In the genomic region with DNA sequence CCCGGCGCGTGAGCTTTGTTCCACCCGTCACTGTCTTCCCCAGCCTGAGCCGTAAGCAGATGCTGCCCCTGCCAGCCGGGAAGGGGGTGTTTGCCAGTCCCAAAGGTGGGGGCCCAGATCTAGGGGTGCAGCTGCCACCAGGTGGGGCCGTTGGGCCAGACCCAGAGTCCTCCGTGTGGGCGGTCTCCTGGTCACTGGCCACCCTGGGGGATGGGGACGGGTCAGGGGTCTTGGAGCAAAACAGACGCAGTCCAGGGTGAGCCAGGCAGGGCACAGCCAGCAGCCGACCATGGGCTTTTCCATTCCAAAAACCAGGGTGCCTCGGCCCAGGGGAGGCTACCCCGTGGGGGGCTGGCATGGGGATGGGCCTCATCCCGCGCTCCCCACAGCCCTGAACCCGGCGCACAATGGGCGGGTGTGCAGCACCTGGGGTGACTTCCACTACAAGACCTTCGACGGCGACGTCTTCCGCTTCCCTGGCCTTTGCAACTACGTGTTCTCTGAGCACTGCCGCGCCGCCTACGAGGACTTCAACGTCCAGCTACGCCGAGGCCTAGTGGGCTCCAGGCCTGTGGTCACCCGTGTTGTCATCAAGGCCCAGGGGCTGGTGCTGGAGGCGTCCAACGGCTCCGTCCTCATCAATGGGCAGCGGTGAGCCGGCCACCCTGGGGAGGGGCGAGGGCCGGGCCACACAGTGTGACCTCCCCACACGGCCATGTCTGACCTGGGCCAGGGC, we compare ENCODE assay signal across 14 cellular contexts. TPM values are rescaled to one million over a fixed set of nuclear protein-coding genes. Genes with fewer than 3 reads are reported as not detected.
DNase-seq lines count a peak whose midpoint lies in the region; ATAC-seq and TF ChIP-seq lines count a peak whose summit lies in the region.
"Had no signal": no experiment of that assay in that cellular context is flagged by ENCODE, and none has a peak within 500 bp of the region (broad histone marks: within the 10 kb centered on the region; RNA-seq: fewer than 3 reads in every experiment).

No MANE protein-coding gene starts in this region.

- H3K4me1 Mint-ChIP-seq in neural crest cell: no peaks in the 10 kb centered on the region
- H3K4me1 Mint-ChIP-seq in activated CD4-positive, alpha-beta T cell treated with anti-CD3 and anti-CD28 coated beads, Interleukin-2, amount 10 ng/mL, durations not matched to agents 7 days and 5 days: no peaks in the 10 kb centered on the region
- H3K4me1 Mint-ChIP-seq in activated T-cell treated with anti-CD3 and anti-CD28 coated beads, Interleukin-2, amount 50 U/mL, for 4 hours (ENCODE audit: low read depth): no peaks in the 10 kb centered on the region
- H3K4me1 Mint-ChIP-seq: CD4-positive, CD25-positive, alpha-beta regulatory T cell; stimulated activated naive CD8-positive, alpha-beta T cell treated with anti-CD3 and anti-CD28 coated beads, Interleukin-15, amount 100 ng/mL, for 72 hours had no signal

- no peak overlapping the region for H3K9ac ChIP-seq in DND-41 (ENCODE audit: low read depth, low read length)

- no peak for DNase-seq in DND-41
- peak; percentile 15 for DNase-seq in HuH-7.5 (ENCODE audit: low spot score)
- no peak for DNase-seq in epithelial cell of proximal tubule (ENCODE audit: low read depth)
- no peak for DNase-seq in neural crest cell (ENCODE audit: low read depth, low spot score)
- DNase-seq in activated CD4-positive, alpha-beta T cell treated with anti-CD3 and anti-CD28 coated beads, Interleukin-2, amount 10 ng/mL, durations not matched to agents 7 days and 5 days: no peak
- no peak for DNase-seq in NCI-H187 treated with DMSO at 0.1 percent for 48 hours (lab: John Stamatoyannopoulos, UW)
- no peak for DNase-seq in activated CD4-positive, alpha-beta T cell treated with anti-CD3 and anti-CD28 coated beads for 1 hour
- no peak for DNase-seq in activated T-cell treated with anti-CD3 and anti-CD28 coated beads, Interleukin-2, amount 50 U/mL, for 4 hours
- DNase-seq: activated T-cell treated with anti-CD3 and anti-CD28 coated beads, Interleukin-2, amount 50 U/mL, for 48 hours; CD4-positive, CD25-positive, alpha-beta regulatory T cell; HCEC 1CT; stimulated activated naive CD8-positive, alpha-beta T cell treated with anti-CD3 and anti-CD28 coated beads, Interleukin-15, amount 100 ng/mL, for 72 hours had no signal

- H3K79me2 ChIP-seq in DND-41 (ENCODE audit: insufficient read depth, low read length): no peaks in the 10 kb centered on the region

- TF ChIP-seq CTCF in DND-41 (IDR thresholded peaks at IDR 0.05; ENCODE audit: borderline replicate concordance, extremely low read depth, low read length, poor library complexity, severe bottlenecking): peak; percentile 31
- peak; percentile 15 for TF ChIP-seq CTCF in epithelial cell of proximal tubule (conservative IDR thresholded peaks at IDR 0.05; ENCODE audit: low read depth, low read length)
- no peak for TF ChIP-seq CTCF in neural crest cell (conservative IDR thresholded peaks at IDR 0.05)

- no peak overlapping the region for H3K4me2 ChIP-seq in DND-41 (ENCODE audit: insufficient read depth, low read length)

- no peaks in the 10 kb centered on the region for H3K36me3 ChIP-seq in DND-41 (ENCODE audit: insufficient read depth, low read length)

- no peaks in the 10 kb centered on the region for H3K4me1 ChIP-seq in DND-41 (ENCODE audit: insufficient read depth, low read length)

- no peaks in the 10 kb centered on the region for H3K27me3 Mint-ChIP-seq in neural crest cell (ENCODE audit: low read depth)
- no peaks in the 10 kb centered on the region for H3K27me3 Mint-ChIP-seq in activated CD4-positive, alpha-beta T cell treated with anti-CD3 and anti-CD28 coated beads, Interleukin-2, amount 10 ng/mL, durations not matched to agents 7 days and 5 days
- H3K27me3 Mint-ChIP-seq in activated T-cell treated with anti-CD3 and anti-CD28 coated beads, Interleukin-2, amount 50 U/mL, for 4 hours (ENCODE audit: low read depth): peaks cover 3% of the 10 kb centered on the region
- H3K27me3 Mint-ChIP-seq: CD4-positive, CD25-positive, alpha-beta regulatory T cell had no signal

- no peak overlapping the region for H3K27ac ChIP-seq in DND-41 (ENCODE audit: low read length)

- peaks cover 4% of the 10 kb centered on the region; the same call in 1 of the 2 replicates for H4K20me1 ChIP-seq in DND-41 (ENCODE audit: insufficient read depth, low read length)

- H3K36me3 Mint-ChIP-seq in neural crest cell (ENCODE audit: low read depth): no peaks in the 10 kb centered on the region
- no peaks in the 10 kb centered on the region for H3K36me3 Mint-ChIP-seq in activated CD4-positive, alpha-beta T cell treated with anti-CD3 and anti-CD28 coated beads, Interleukin-2, amount 10 ng/mL, durations not matched to agents 7 days and 5 days (ENCODE audit: low read depth)
- no peaks in the 10 kb centered on the region for H3K36me3 Mint-ChIP-seq in activated T-cell treated with anti-CD3 and anti-CD28 coated beads, Interleukin-2, amount 50 U/mL, for 4 hours (ENCODE audit: insufficient read depth)
- H3K36me3 Mint-ChIP-seq: CD4-positive, CD25-positive, alpha-beta regulatory T cell had no signal

- H3K4me3 ChIP-seq in DND-41 (ENCODE audit: low read depth in 1 of 2, low read length in 2 of 2) (no peak overlapping the region), epithelial cell of proximal tubule (ENCODE audit: low read depth, low read length) (no peak overlapping the region)

- no peak for ATAC-seq in DND-41 (ENCODE audit: insufficient read depth, low read depth)
- ATAC-seq in activated T-cell treated with anti-CD3 and anti-CD28 coated beads, Interleukin-2, amount 50 U/mL, for 4 hours: no peak
- ATAC-seq: stimulated activated naive CD8-positive, alpha-beta T cell treated with anti-CD3 and anti-CD28 coated beads, Interleukin-15, amount 100 ng/mL, for 72 hours had no signal

- H3K4me3 Mint-ChIP-seq in neural crest cell: no peak overlapping the region
- H3K4me3 Mint-ChIP-seq in activated CD4-positive, alpha-beta T cell treated with anti-CD3 and anti-CD28 coated beads, Interleukin-2, amount 10 ng/mL, durations not matched to agents 7 days and 5 days: no peak overlapping the region
- no peak overlapping the region for H3K4me3 Mint-ChIP-seq in activated T-cell treated with anti-CD3 and anti-CD28 coated beads, Interleukin-2, amount 50 U/mL, for 4 hours
- H3K4me3 Mint-ChIP-seq: CD4-positive, CD25-positive, alpha-beta regulatory T cell; stimulated activated naive CD8-positive, alpha-beta T cell treated with anti-CD3 and anti-CD28 coated beads, Interleukin-15, amount 100 ng/mL, for 72 hours had no signal

- peak overlapping the region; percentile 71 for H3K27ac Mint-ChIP-seq in neural crest cell (ENCODE audit: unreplicated experiment)
- H3K27ac Mint-ChIP-seq in activated CD4-positive, alpha-beta T cell treated with anti-CD3 and anti-CD28 coated beads, Interleukin-2, amount 10 ng/mL, durations not matched to agents 7 days and 5 days: no peak overlapping the region
- H3K27ac Mint-ChIP-seq: CD4-positive, CD25-positive, alpha-beta regulatory T cell; stimulated activated naive CD8-positive, alpha-beta T cell treated with anti-CD3 and anti-CD28 coated beads, Interleukin-15, amount 100 ng/mL, for 72 hours had no signal

- POLR2A ChIA-PET in activated CD4-positive, alpha-beta T cell treated with anti-CD3 and anti-CD28 coated beads, Interleukin-2, amount 10 ng/mL, durations not matched to agents 7 days and 5 days (lab: Charles Lee): no interaction called here

- H3K9me3 Mint-ChIP-seq in neural crest cell: no peaks in the 10 kb centered on the region
- H3K9me3 Mint-ChIP-seq in activated CD4-positive, alpha-beta T cell treated with anti-CD3 and anti-CD28 coated beads, Interleukin-2, amount 10 ng/mL, durations not matched to agents 7 days and 5 days: no peaks in the 10 kb centered on the region
- no peaks in the 10 kb centered on the region for H3K9me3 Mint-ChIP-seq in activated T-cell treated with anti-CD3 and anti-CD28 coated beads, Interleukin-2, amount 50 U/mL, for 4 hours
- H3K9me3 Mint-ChIP-seq: CD4-positive, CD25-positive, alpha-beta regulatory T cell; stimulated activated naive CD8-positive, alpha-beta T cell treated with anti-CD3 and anti-CD28 coated beads, Interleukin-15, amount 100 ng/mL, for 72 hours had no signal

- H3K27me3 ChIP-seq in DND-41 (ENCODE audit: insufficient read depth, low read length, poor library complexity): no peaks in the 10 kb centered on the region

- CTCF ChIA-PET in activated CD4-positive, alpha-beta T cell treated with anti-CD3 and anti-CD28 coated beads, Interleukin-2, amount 10 ng/mL, durations not matched to agents 7 days and 5 days (lab: Charles Lee): no interaction called here

- no peaks in the 10 kb centered on the region for H3K9me3 ChIP-seq in DND-41 (ENCODE audit: insufficient read depth, low read length, severe bottlenecking)

- H2AFZ ChIP-seq in DND-41 (ENCODE audit: low read depth, low read length): no peak overlapping the region

RNA-seq across cellular contexts. Expression of a gene that starts 3.5 kb away (rescaled TPM):
- total RNA-seq in epithelial cell of proximal tubule (not detected in 2 replicates), neural crest cell (0.36 and 0.42 TPM in 2 replicates)
- total RNA-seq in activated CD4-positive, alpha-beta T cell treated with anti-CD3 and anti-CD28 coated beads, Interleukin-2, amount 10 ng/mL, durations not matched to agents 7 days and 5 days: not detected
- 1 to 10 TPM; 1.1 to 2.2 (median 1.4) TPM for total RNA-seq in activated T-cell treated with anti-CD3 and anti-CD28 coated beads, Interleukin-2, amount 50 U/mL, for 4 hours
- total RNA-seq: astrocyte; CD4-positive, CD25-positive, alpha-beta regulatory T cell; M059J had no signal
